Comparison of ENCODE assay signal across 1 cellular context in genomic region chr11:100687032-100687629, GRCh38.
A peak's percentile ranks its signal among the peaks of the same experiment; 100 is the strongest.
TF ChIP-seq lines count a peak whose summit lies in the region.

Gene ARHGAP42 (plus strand): TSS chr11:100687288. CDS start chr11:100687679, 391 bp downstream.

TF ChIP-seq in K562, 482 proteins besides CTCF, POLR2A, EP300 and RAD21 (continued from another document):
- TF ChIP-seq, protein P1, sequence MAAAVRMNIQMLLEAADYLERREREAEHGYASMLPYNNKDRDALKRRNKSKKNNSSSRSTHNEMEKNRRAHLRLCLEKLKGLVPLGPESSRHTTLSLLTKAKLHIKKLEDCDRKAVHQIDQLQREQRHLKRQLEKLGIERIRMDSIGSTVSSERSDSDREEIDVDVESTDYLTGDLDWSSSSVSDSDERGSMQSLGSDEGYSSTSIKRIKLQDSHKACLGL (CRISPR knock-in tag; IDR thresholded peaks at IDR 0.05; ENCODE audit: borderline replicate concordance, poor library complexity, severe bottlenecking), result no peak
- no peak for TF ChIP-seq ETS1 (conservative IDR thresholded peaks at IDR 0.05; ENCODE audit: control insufficient read depth, low read depth, low read length)
- TF ChIP-seq PCBP2 (IDR thresholded peaks at IDR 0.05; ENCODE audit: low read depth, low read length, poor library complexity, severe bottlenecking), result no peak
- no peak for TF ChIP-seq GATA2 (CRISPR knock-in tag; IDR thresholded peaks at IDR 0.05)
- TF ChIP-seq CBX8 (IDR thresholded peaks at IDR 0.05; ENCODE audit: borderline replicate concordance, extremely low read depth, low read depth, low read length, poor library complexity, severe bottlenecking), result no peak
- peak; percentile 85 to 88 for TF ChIP-seq NRF1 (conservative IDR thresholded peaks at IDR 0.05 in 1 of 2, IDR thresholded peaks at IDR 0.05 in 1 of 2)
- TF ChIP-seq HCFC1 (IDR thresholded peaks at IDR 0.05; ENCODE audit: low read depth, low read length), result no peak
- peak; percentile 31 for TF ChIP-seq RBBP5 (IDR thresholded peaks at IDR 0.05; ENCODE audit: borderline replicate concordance, insufficient read depth, low read length, poor library complexity, severe bottlenecking)
- TF ChIP-seq CREBBP (IDR thresholded peaks at IDR 0.05; ENCODE audit: low read depth, low read length), result no peak
- TF ChIP-seq, protein P2, sequence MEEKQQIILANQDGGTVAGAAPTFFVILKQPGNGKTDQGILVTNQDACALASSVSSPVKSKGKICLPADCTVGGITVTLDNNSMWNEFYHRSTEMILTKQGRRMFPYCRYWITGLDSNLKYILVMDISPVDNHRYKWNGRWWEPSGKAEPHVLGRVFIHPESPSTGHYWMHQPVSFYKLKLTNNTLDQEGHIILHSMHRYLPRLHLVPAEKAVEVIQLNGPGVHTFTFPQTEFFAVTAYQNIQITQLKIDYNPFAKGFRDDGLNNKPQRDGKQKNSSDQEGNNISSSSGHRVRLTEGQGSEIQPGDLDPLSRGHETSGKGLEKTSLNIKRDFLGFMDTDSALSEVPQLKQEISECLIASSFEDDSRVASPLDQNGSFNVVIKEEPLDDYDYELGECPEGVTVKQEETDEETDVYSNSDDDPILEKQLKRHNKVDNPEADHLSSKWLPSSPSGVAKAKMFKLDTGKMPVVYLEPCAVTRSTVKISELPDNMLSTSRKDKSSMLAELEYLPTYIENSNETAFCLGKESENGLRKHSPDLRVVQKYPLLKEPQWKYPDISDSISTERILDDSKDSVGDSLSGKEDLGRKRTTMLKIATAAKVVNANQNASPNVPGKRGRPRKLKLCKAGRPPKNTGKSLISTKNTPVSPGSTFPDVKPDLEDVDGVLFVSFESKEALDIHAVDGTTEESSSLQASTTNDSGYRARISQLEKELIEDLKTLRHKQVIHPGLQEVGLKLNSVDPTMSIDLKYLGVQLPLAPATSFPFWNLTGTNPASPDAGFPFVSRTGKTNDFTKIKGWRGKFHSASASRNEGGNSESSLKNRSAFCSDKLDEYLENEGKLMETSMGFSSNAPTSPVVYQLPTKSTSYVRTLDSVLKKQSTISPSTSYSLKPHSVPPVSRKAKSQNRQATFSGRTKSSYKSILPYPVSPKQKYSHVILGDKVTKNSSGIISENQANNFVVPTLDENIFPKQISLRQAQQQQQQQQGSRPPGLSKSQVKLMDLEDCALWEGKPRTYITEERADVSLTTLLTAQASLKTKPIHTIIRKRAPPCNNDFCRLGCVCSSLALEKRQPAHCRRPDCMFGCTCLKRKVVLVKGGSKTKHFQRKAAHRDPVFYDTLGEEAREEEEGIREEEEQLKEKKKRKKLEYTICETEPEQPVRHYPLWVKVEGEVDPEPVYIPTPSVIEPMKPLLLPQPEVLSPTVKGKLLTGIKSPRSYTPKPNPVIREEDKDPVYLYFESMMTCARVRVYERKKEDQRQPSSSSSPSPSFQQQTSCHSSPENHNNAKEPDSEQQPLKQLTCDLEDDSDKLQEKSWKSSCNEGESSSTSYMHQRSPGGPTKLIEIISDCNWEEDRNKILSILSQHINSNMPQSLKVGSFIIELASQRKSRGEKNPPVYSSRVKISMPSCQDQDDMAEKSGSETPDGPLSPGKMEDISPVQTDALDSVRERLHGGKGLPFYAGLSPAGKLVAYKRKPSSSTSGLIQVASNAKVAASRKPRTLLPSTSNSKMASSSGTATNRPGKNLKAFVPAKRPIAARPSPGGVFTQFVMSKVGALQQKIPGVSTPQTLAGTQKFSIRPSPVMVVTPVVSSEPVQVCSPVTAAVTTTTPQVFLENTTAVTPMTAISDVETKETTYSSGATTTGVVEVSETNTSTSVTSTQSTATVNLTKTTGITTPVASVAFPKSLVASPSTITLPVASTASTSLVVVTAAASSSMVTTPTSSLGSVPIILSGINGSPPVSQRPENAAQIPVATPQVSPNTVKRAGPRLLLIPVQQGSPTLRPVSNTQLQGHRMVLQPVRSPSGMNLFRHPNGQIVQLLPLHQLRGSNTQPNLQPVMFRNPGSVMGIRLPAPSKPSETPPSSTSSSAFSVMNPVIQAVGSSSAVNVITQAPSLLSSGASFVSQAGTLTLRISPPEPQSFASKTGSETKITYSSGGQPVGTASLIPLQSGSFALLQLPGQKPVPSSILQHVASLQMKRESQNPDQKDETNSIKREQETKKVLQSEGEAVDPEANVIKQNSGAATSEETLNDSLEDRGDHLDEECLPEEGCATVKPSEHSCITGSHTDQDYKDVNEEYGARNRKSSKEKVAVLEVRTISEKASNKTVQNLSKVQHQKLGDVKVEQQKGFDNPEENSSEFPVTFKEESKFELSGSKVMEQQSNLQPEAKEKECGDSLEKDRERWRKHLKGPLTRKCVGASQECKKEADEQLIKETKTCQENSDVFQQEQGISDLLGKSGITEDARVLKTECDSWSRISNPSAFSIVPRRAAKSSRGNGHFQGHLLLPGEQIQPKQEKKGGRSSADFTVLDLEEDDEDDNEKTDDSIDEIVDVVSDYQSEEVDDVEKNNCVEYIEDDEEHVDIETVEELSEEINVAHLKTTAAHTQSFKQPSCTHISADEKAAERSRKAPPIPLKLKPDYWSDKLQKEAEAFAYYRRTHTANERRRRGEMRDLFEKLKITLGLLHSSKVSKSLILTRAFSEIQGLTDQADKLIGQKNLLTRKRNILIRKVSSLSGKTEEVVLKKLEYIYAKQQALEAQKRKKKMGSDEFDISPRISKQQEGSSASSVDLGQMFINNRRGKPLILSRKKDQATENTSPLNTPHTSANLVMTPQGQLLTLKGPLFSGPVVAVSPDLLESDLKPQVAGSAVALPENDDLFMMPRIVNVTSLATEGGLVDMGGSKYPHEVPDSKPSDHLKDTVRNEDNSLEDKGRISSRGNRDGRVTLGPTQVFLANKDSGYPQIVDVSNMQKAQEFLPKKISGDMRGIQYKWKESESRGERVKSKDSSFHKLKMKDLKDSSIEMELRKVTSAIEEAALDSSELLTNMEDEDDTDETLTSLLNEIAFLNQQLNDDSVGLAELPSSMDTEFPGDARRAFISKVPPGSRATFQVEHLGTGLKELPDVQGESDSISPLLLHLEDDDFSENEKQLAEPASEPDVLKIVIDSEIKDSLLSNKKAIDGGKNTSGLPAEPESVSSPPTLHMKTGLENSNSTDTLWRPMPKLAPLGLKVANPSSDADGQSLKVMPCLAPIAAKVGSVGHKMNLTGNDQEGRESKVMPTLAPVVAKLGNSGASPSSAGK (IDR thresholded peaks at IDR 0.05), result no peak
- no peak for TF ChIP-seq HNRNPK (IDR thresholded peaks at IDR 0.05; ENCODE audit: low read depth, low read length, poor library complexity, severe bottlenecking)
- TF ChIP-seq, protein P3, sequence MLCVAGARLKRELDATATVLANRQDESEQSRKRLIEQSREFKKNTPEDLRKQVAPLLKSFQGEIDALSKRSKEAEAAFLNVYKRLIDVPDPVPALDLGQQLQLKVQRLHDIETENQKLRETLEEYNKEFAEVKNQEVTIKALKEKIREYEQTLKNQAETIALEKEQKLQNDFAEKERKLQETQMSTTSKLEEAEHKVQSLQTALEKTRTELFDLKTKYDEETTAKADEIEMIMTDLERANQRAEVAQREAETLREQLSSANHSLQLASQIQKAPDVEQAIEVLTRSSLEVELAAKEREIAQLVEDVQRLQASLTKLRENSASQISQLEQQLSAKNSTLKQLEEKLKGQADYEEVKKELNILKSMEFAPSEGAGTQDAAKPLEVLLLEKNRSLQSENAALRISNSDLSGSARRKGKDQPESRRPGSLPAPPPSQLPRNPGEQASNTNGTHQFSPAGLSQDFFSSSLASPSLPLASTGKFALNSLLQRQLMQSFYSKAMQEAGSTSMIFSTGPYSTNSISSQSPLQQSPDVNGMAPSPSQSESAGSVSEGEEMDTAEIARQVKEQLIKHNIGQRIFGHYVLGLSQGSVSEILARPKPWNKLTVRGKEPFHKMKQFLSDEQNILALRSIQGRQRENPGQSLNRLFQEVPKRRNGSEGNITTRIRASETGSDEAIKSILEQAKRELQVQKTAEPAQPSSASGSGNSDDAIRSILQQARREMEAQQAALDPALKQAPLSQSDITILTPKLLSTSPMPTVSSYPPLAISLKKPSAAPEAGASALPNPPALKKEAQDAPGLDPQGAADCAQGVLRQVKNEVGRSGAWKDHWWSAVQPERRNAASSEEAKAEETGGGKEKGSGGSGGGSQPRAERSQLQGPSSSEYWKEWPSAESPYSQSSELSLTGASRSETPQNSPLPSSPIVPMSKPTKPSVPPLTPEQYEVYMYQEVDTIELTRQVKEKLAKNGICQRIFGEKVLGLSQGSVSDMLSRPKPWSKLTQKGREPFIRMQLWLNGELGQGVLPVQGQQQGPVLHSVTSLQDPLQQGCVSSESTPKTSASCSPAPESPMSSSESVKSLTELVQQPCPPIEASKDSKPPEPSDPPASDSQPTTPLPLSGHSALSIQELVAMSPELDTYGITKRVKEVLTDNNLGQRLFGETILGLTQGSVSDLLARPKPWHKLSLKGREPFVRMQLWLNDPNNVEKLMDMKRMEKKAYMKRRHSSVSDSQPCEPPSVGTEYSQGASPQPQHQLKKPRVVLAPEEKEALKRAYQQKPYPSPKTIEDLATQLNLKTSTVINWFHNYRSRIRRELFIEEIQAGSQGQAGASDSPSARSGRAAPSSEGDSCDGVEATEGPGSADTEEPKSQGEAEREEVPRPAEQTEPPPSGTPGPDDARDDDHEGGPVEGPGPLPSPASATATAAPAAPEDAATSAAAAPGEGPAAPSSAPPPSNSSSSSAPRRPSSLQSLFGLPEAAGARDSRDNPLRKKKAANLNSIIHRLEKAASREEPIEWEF (CRISPR knock-in tag; IDR thresholded peaks at IDR 0.05), result no peak
- no peak for TF ChIP-seq THRAP3 (IDR thresholded peaks at IDR 0.05; ENCODE audit: borderline replicate concordance)
- no peak for TF ChIP-seq TSHZ1 (CRISPR knock-in tag; IDR thresholded peaks at IDR 0.05)
- no peak for TF ChIP-seq ZNF586 (CRISPR knock-in tag; conservative IDR thresholded peaks at IDR 0.05)
- no peak for TF ChIP-seq LARP7 (IDR thresholded peaks at IDR 0.05)
- no peak for TF ChIP-seq SREBF1 (IDR thresholded peaks at IDR 0.05; ENCODE audit: borderline replicate concordance, low read depth, low read length)
- TF ChIP-seq E2F6 (IDR thresholded peaks at IDR 0.05; ENCODE audit: borderline replicate concordance in 1 of 2, extremely low read depth in 1 of 2, insufficient read depth in 1 of 2, insufficient read length in 1 of 2, low read depth in 1 of 2, low read length in 1 of 2, poor library complexity in 1 of 2, severe bottlenecking in 1 of 2), result peak in 1 of 2 experiments; percentile 63
